In the genomic region with DNA sequence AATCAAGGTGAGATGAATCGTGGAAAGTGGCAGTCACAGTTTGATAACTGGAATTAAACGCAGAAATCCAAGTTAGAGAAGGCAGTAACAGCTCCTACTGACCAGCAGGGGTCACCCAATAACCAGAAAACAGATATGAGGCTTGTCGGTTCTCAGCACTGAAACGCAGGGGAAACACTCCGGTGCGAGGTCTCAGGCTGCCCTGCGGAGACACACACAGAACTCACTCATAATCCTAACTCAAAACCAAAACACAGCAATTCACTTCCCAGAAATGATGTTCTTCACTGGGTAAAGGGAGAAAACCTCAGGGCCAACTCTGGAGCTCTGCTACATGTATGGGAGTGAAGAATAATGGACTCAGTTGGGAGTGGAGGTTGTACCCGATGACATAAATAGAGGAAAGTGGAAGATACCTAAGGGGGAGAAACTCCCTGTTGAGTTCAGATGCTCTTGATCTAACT, we compare ENCODE assay signal across 9 cellular contexts.
A peak's percentile ranks its signal among the peaks of the same experiment; 100 is the strongest.
DNase-seq lines count a peak whose midpoint lies in the region; ATAC-seq and TF ChIP-seq lines count a peak whose summit lies in the region.
"Had no signal": no experiment of that assay in that cellular context is flagged by ENCODE, and none has a peak within 500 bp of the region (broad histone marks: within the 10 kb centered on the region; RNA-seq: fewer than 3 reads in every experiment).

No MANE protein-coding gene starts in this region.

- H3K4me1 ChIP-seq in CD8-positive, alpha-beta T cell (ENCODE audit: insufficient read depth, low read length): no peaks in the 10 kb centered on the region
- peaks cover 0 to 3% (median 0%) of the 10 kb centered on the region in 3 donors for H3K4me1 ChIP-seq in esophagus squamous epithelium

- TF ChIP-seq CTCF in CD8-positive, alpha-beta T cell (IDR thresholded peaks at IDR 0.05): peak; percentile 47
- TF ChIP-seq CTCF in VCaP (conservative IDR thresholded peaks at IDR 0.05): peak; percentile 81
- TF ChIP-seq CTCF in esophagus squamous epithelium (IDR thresholded peaks at IDR 0.05): peak; percentile 37 to 70 (median 62)

- no peaks in the 10 kb centered on the region for H3K4me1 Mint-ChIP-seq in CD8-positive, alpha-beta T cell (ENCODE audit: low read depth)
- H3K4me1 Mint-ChIP-seq in natural killer cell treated with Interleukin-12 subunit alpha and Interleukin-12 subunit beta and Interleukin-15 and Interleukin-18, amount 100 ng/mL, for 72 hours (ENCODE audit: low read depth in 2 of 2): no peaks in the 10 kb centered on the region

- ATAC-seq in CD8-positive, alpha-beta T cell: peak; percentile 42
- peak; percentile 97 for ATAC-seq in GM18858 (IDR thresholded peaks at IDR 0.05; ENCODE audit: unreplicated experiment)
- peak; percentile 92 for ATAC-seq in HG02970 (IDR thresholded peaks at IDR 0.05; ENCODE audit: low FRiP score, unreplicated experiment)
- peak; percentile 54 to 60 for ATAC-seq in natural killer cell treated with Interleukin-12 subunit alpha and Interleukin-12 subunit beta and Interleukin-15 and Interleukin-18, amount 100 ng/mL, for 72 hours

- POLR2A ChIA-PET in CD8-positive, alpha-beta T cell (lab: Charles Lee): no interaction called here

- WGBS in esophagus squamous epithelium, 2 donors: 10 to 11% methylated on average over 8 of the region's 8 CpGs

- no peak overlapping the region for H3K4me3 ChIP-seq in CD8-positive, alpha-beta T cell (ENCODE audit: low read depth, low read length)
- no peak overlapping the region for H3K4me3 ChIP-seq in esophagus squamous epithelium

- H3K9me3 ChIP-seq in CD8-positive, alpha-beta T cell (ENCODE audit: low read length): no peaks in the 10 kb centered on the region
- H3K9me3 ChIP-seq in esophagus squamous epithelium: no peaks in the 10 kb centered on the region

- no peaks in the 10 kb centered on the region for H3K36me3 Mint-ChIP-seq in CD8-positive, alpha-beta T cell
- no peaks in the 10 kb centered on the region for H3K36me3 Mint-ChIP-seq in natural killer cell treated with Interleukin-12 subunit alpha and Interleukin-12 subunit beta and Interleukin-15 and Interleukin-18, amount 100 ng/mL, for 72 hours
- H3K36me3 Mint-ChIP-seq: activated naive CD4-positive, alpha-beta T cell treated with anti-CD3 and anti-CD28 coated beads, Interleukin-2, amount 50 U/mL, for 72 hours had no signal

- CTCF ChIA-PET in CD8-positive, alpha-beta T cell (lab: Charles Lee): interaction anchor here (1.0 kb wide), 1 partner anchor 26 kb away, joined by 3 read pairs; no protein-coding TSS in a partner anchor

- H3K4me3 Mint-ChIP-seq in CD8-positive, alpha-beta T cell: no peak overlapping the region
- no peak overlapping the region for H3K4me3 Mint-ChIP-seq in natural killer cell treated with Interleukin-12 subunit alpha and Interleukin-12 subunit beta and Interleukin-15 and Interleukin-18, amount 100 ng/mL, for 72 hours

- no peaks in the 10 kb centered on the region for H3K27me3 ChIP-seq in CD8-positive, alpha-beta T cell (ENCODE audit: insufficient read depth, low read length)
- peaks cover 0 to 23% (median 0%) of the 10 kb centered on the region in 4 donors for H3K27me3 ChIP-seq in esophagus squamous epithelium

- H3K9me3 Mint-ChIP-seq in CD8-positive, alpha-beta T cell: peaks cover 6% of the 10 kb centered on the region
- H3K9me3 Mint-ChIP-seq in natural killer cell treated with Interleukin-12 subunit alpha and Interleukin-12 subunit beta and Interleukin-15 and Interleukin-18, amount 100 ng/mL, for 72 hours: no peaks in the 10 kb centered on the region

- no peaks in the 10 kb centered on the region for H3K36me3 ChIP-seq in CD8-positive, alpha-beta T cell (ENCODE audit: insufficient read depth, low read length)
- no peaks in the 10 kb centered on the region for H3K36me3 ChIP-seq in esophagus squamous epithelium

- no peak for TF ChIP-seq POLR2A in esophagus squamous epithelium (IDR thresholded peaks at IDR 0.05)

- intact Hi-C loops in CD8-positive, alpha-beta T cell (cut with DNase I, micrococcal nuclease): no loop called here
- intact Hi-C loops in esophagus squamous epithelium (cut with DNase I): no loop called here

- DNase-seq in CD8-positive, alpha-beta T cell: no peak
- DNase-seq in NCI-H1694 treated with DMSO at 0.1 percent for 48 hours (lab: John Stamatoyannopoulos, UW): peak; percentile 68
- DNase-seq in esophagus squamous epithelium (lab: John Stamatoyannopoulos, UW): no peak
- DNase-seq in natural killer cell treated with Interleukin-12 subunit alpha and Interleukin-12 subunit beta and Interleukin-15 and Interleukin-18, amount 100 ng/mL, for 72 hours (ENCODE audit: low spot score): no peak
- DNase-seq in effector CD8-positive, alpha-beta T cell (lab: John Stamatoyannopoulos, UW): no peak

- H3K27me3 Mint-ChIP-seq in CD8-positive, alpha-beta T cell (ENCODE audit: low read depth): peaks cover 5% of the 10 kb centered on the region
- peaks cover 5 to 34% of the 10 kb centered on the region in 2 donors for H3K27me3 Mint-ChIP-seq in natural killer cell treated with Interleukin-12 subunit alpha and Interleukin-12 subunit beta and Interleukin-15 and Interleukin-18, amount 100 ng/mL, for 72 hours

- H3K27ac Mint-ChIP-seq in CD8-positive, alpha-beta T cell: no peak overlapping the region
- no peak overlapping the region for H3K27ac Mint-ChIP-seq in natural killer cell treated with Interleukin-12 subunit alpha and Interleukin-12 subunit beta and Interleukin-15 and Interleukin-18, amount 100 ng/mL, for 72 hours
- H3K27ac Mint-ChIP-seq: activated naive CD4-positive, alpha-beta T cell treated with anti-CD3 and anti-CD28 coated beads, Interleukin-2, amount 50 U/mL, for 72 hours had no signal

- H3K27ac ChIP-seq in CD8-positive, alpha-beta T cell (ENCODE audit: low read depth, low read length): no peak overlapping the region
- H3K27ac ChIP-seq in VCaP: no peak overlapping the region
- no peak overlapping the region for H3K27ac ChIP-seq in esophagus squamous epithelium

Comparison
In these comparisons a context has a peak if more than half of its experiments do, and no peak if none do; other contexts are left out.
1. ATAC-seq: peak in every context shown above with its lines; median percentile 97 in GM18858; 92 in HG02970; 57 in natural killer cell treated with Interleukin-12 subunit alpha and Interleukin-12 subunit beta and Interleukin-15 and Interleukin-18, amount 100 ng/mL, for 72 hours; 42 in CD8-positive, alpha-beta T cell.